In genomic region chr4:7608043-7608442, GRCh38 we compare ENCODE assay signal across 27 cellular contexts.
"Had no signal": no experiment of that assay in that cellular context is flagged by ENCODE, and none has a peak within 500 bp of the region (broad histone marks: within the 10 kb centered on the region; RNA-seq: fewer than 3 reads in every experiment).

No MANE protein-coding gene starts in this region.

- DNase-seq: activated B cell treated with CpG ODN at 0.5 μM for 24 hours; activated CD8-positive, alpha-beta memory T cell treated with anti-CD3 and anti-CD28 coated beads, Interleukin-2, amount 10 ng/mL, durations not matched to agents 7 days and 5 days; activated CD8-positive, alpha-beta T cell treated with anti-CD3 and anti-CD28 coated beads, Interleukin-2, amount 10 ng/mL, durations not matched to agents 7 days and 5 days; activated naive CD8-positive, alpha-beta T cell treated with anti-CD3 and anti-CD28 coated beads, Interleukin-2, amount 50 U/mL, for 24 hours; activated T-cell treated with anti-CD3 and anti-CD28 coated beads, Interleukin-2, amount 50 U/mL, for 48 hours; immature natural killer cell; mesendoderm; nephron progenitor cell; ovary; stimulated activated CD4-positive, alpha-beta T cell treated with anti-CD3 and anti-CD28 coated beads, Interleukin-4, amount 100 ng/mL, for 24 hours; T-helper 17 cell; T1000 had no signal

- H3K9me3 Mint-ChIP-seq: activated naive CD4-positive, alpha-beta T cell treated with anti-CD3 and anti-CD28 coated beads, Interleukin-2, amount 50 U/mL, for 24 hours; central memory CD8-positive, alpha-beta T cell; stimulated activated effector memory CD8-positive, alpha-beta T cell treated with anti-CD3 and anti-CD28 coated beads, Interleukin-12 subunit alpha, Interleukin-12 subunit beta, amount 100 ng/mL, for 72 hours; type B pancreatic cell had no signal

- H3K27me3 Mint-ChIP-seq: activated B cell treated with CpG ODN at 0.5 μM for 24 hours; activated CD8-positive, alpha-beta memory T cell treated with anti-CD3 and anti-CD28 coated beads, Interleukin-2, amount 10 ng/mL, durations not matched to agents 7 days and 5 days; activated naive CD4-positive, alpha-beta T cell treated with anti-CD3 and anti-CD28 coated beads, Interleukin-2, amount 50 U/mL, for 24 hours; activated naive CD8-positive, alpha-beta T cell treated with anti-CD3 and anti-CD28 coated beads, Interleukin-2, amount 50 U/mL, for 24 hours; central memory CD8-positive, alpha-beta T cell; stimulated activated naive CD8-positive, alpha-beta T cell treated with anti-CD3 and anti-CD28 coated beads, Interleukin-15, Interleukin-2, amounts not matched to agents 100 ng/mL and 50 ng/mL, for 24 hours had no signal

- H3K27me3 ChIP-seq: dorsolateral prefrontal cortex, gastroesophageal sphincter, neutrophil, ovary, vagina had no signal

- H3K9me3 ChIP-seq: mucosa of descending colon, neutrophil, ovary, vagina had no signal

- H3K4me1 Mint-ChIP-seq: activated B cell treated with CpG ODN at 0.5 μM for 24 hours; activated CD8-positive, alpha-beta memory T cell treated with anti-CD3 and anti-CD28 coated beads, Interleukin-2, amount 10 ng/mL, durations not matched to agents 7 days and 5 days; activated naive CD4-positive, alpha-beta T cell treated with anti-CD3 and anti-CD28 coated beads, Interleukin-2, amount 50 U/mL, for 24 hours; activated naive CD8-positive, alpha-beta T cell treated with anti-CD3 and anti-CD28 coated beads, Interleukin-2, amount 50 U/mL, for 24 hours; central memory CD8-positive, alpha-beta T cell; stimulated activated effector memory CD8-positive, alpha-beta T cell treated with anti-CD3 and anti-CD28 coated beads, Interleukin-12 subunit alpha, Interleukin-12 subunit beta, amount 100 ng/mL, for 72 hours; T-helper 17 cell had no signal

- H3K4me1 ChIP-seq: gastroesophageal sphincter, vagina had no signal

- H3K27ac ChIP-seq: coronary artery, dorsolateral prefrontal cortex, gastroesophageal sphincter, neutrophil, ovary, skin epidermis, vagina had no signal

- H3K27ac Mint-ChIP-seq: activated B cell treated with CpG ODN at 0.5 μM for 24 hours; activated CD8-positive, alpha-beta memory T cell treated with anti-CD3 and anti-CD28 coated beads, Interleukin-2, amount 10 ng/mL, durations not matched to agents 7 days and 5 days; activated CD8-positive, alpha-beta T cell treated with anti-CD3 and anti-CD28 coated beads, Interleukin-2, amount 10 ng/mL, durations not matched to agents 7 days and 5 days; activated naive CD4-positive, alpha-beta T cell treated with anti-CD3 and anti-CD28 coated beads, Interleukin-2, amount 50 U/mL, for 24 hours; activated naive CD8-positive, alpha-beta T cell treated with anti-CD3 and anti-CD28 coated beads, Interleukin-2, amount 50 U/mL, for 24 hours; activated T-helper 2 cell treated with anti-CD3 and anti-CD28 coated beads, Interferon-gamma antibody, Interleukin-2, Interleukin-4, amounts not matched to agents 10 μg/mL and 5 μg/mL and 100 μg/mL, durations not matched to agents 14 hours and 24 hours and 36 hours; nephron progenitor cell; progenitor cell of endocrine pancreas; stimulated activated effector memory CD8-positive, alpha-beta T cell treated with anti-CD3 and anti-CD28 coated beads, Interleukin-12 subunit alpha, Interleukin-12 subunit beta, amount 100 ng/mL, for 72 hours; stimulated activated naive CD8-positive, alpha-beta T cell treated with anti-CD3 and anti-CD28 coated beads, Interleukin-15, Interleukin-2, amounts not matched to agents 100 ng/mL and 50 ng/mL, for 24 hours; T-helper 17 cell; type B pancreatic cell had no signal

- ATAC-seq: activated CD8-positive, alpha-beta memory T cell treated with anti-CD3 and anti-CD28 coated beads, Interleukin-2, amount 10 ng/mL, durations not matched to agents 7 days and 5 days; activated CD8-positive, alpha-beta T cell treated with anti-CD3 and anti-CD28 coated beads, Interleukin-2, amount 10 ng/mL, durations not matched to agents 7 days and 5 days; activated naive CD8-positive, alpha-beta T cell treated with anti-CD3 and anti-CD28 coated beads, Interleukin-2, amount 50 U/mL, for 24 hours; gastroesophageal sphincter; mucosa of descending colon; stimulated activated effector memory CD8-positive, alpha-beta T cell treated with anti-CD3 and anti-CD28 coated beads, Interleukin-12 subunit alpha, Interleukin-12 subunit beta, amount 100 ng/mL, for 72 hours; T-helper 17 cell had no signal

- H3K4me3 ChIP-seq: coronary artery, dorsolateral prefrontal cortex, gastroesophageal sphincter, lung, mucosa of descending colon, ovary, skin epidermis, vagina had no signal

- H3K4me3 Mint-ChIP-seq: activated B cell treated with CpG ODN at 0.5 μM for 24 hours; activated CD8-positive, alpha-beta memory T cell treated with anti-CD3 and anti-CD28 coated beads, Interleukin-2, amount 10 ng/mL, durations not matched to agents 7 days and 5 days; activated CD8-positive, alpha-beta T cell treated with anti-CD3 and anti-CD28 coated beads, Interleukin-2, amount 10 ng/mL, durations not matched to agents 7 days and 5 days; activated naive CD4-positive, alpha-beta T cell treated with anti-CD3 and anti-CD28 coated beads, Interleukin-2, amount 50 U/mL, for 24 hours; activated naive CD8-positive, alpha-beta T cell treated with anti-CD3 and anti-CD28 coated beads, Interleukin-2, amount 50 U/mL, for 24 hours; central memory CD8-positive, alpha-beta T cell; immature natural killer cell; nephron progenitor cell; stimulated activated effector memory CD8-positive, alpha-beta T cell treated with anti-CD3 and anti-CD28 coated beads, Interleukin-12 subunit alpha, Interleukin-12 subunit beta, amount 100 ng/mL, for 72 hours; stimulated activated naive CD8-positive, alpha-beta T cell treated with anti-CD3 and anti-CD28 coated beads, Interleukin-15, Interleukin-2, amounts not matched to agents 100 ng/mL and 50 ng/mL, for 24 hours; T-helper 17 cell; type B pancreatic cell had no signal

- H3K36me3 ChIP-seq: gastroesophageal sphincter, neutrophil, ovary, vagina had no signal

- H3K36me3 Mint-ChIP-seq: activated CD8-positive, alpha-beta memory T cell treated with anti-CD3 and anti-CD28 coated beads, Interleukin-2, amount 10 ng/mL, durations not matched to agents 7 days and 5 days; activated naive CD4-positive, alpha-beta T cell treated with anti-CD3 and anti-CD28 coated beads, Interleukin-2, amount 50 U/mL, for 24 hours; stimulated activated effector memory CD8-positive, alpha-beta T cell treated with anti-CD3 and anti-CD28 coated beads, Interleukin-12 subunit alpha, Interleukin-12 subunit beta, amount 100 ng/mL, for 72 hours; type B pancreatic cell had no signal
